22 cellular contexts compared by ENCODE assay signal in genomic region chr16:3920206-3920605, GRCh38.
"Had no signal": no experiment of that assay in that cellular context is flagged by ENCODE, and none has a peak within 500 bp of the region (broad histone marks: within the 10 kb centered on the region; RNA-seq: fewer than 3 reads in every experiment).

No MANE protein-coding gene starts in this region.

- ATAC-seq: HepG2 had no signal

- DNase-seq: IMR-90, Karpas-422, KG1, MG63, NCI-H1092, NCI-H1105 treated with DMSO at 0.1 percent for 48 hours, NCI-H1417 treated with DMSO at 0.1 percent for 48 hours, NCI-H146, NCI-H1694 treated with DMSO at 0.1 percent for 48 hours, NCI-H1930, NCI-H2081, NCI-H2171, NCI-H226, NCI-H446, NCI-H510A, NCI-H524 treated with DMSO at 0.1 percent for 48 hours, NCI-H69, NCI-H774, RPMI8226, SHP77, SK-N-SH had no signal

- H3K36me3 ChIP-seq: MG63 had no signal

- H3K9me3 ChIP-seq: SK-N-SH had no signal

- H3K27me3 ChIP-seq: MG63 had no signal

- H3K4me3 ChIP-seq: MG63 had no signal
